In genomic region chr14:95507174-95507573, GRCh38 we compare ENCODE assay signal across 9 cellular contexts. TPM values are rescaled to one million over a fixed set of nuclear protein-coding genes. Genes with fewer than 3 reads are reported as not detected.
A peak's percentile ranks its signal among the peaks of the same experiment; 100 is the strongest.
DNase-seq lines count a peak whose midpoint lies in the region; ATAC-seq, FAIRE-seq and TF ChIP-seq lines count a peak whose summit lies in the region.
"Had no signal": no experiment of that assay in that cellular context is flagged by ENCODE, and none has a peak within 500 bp of the region (broad histone marks: within the 10 kb centered on the region; RNA-seq: fewer than 3 reads in every experiment).

No MANE protein-coding gene starts in this region.

- H3K27ac ChIP-seq in PC-3 (ENCODE audit: low read length) (peak overlapping the region; percentile 92), epithelial cell of prostate (peak overlapping the region; percentile 56), pancreas (peak overlapping the region in 1 of 4 donors; percentile 24), A673 (ENCODE audit: low read depth, low read length, poor library complexity, severe bottlenecking) (no peak overlapping the region)

- in situ Hi-C loops in G401 (cut with HindIII; ENCODE audit: low sequenced_read_pairs) = no loop called here

- no peaks in the 10 kb centered on the region for H4K20me1 ChIP-seq in PC-3 (ENCODE audit: low read length)

- WGBS in pancreas, 2 donors = 71 to 82% methylated on average over 8 of the region's 8 CpGs

- peak overlapping the region; percentile 76 for H3K4me2 ChIP-seq in PC-3 (ENCODE audit: low read length)

- intact Hi-C loops in PC-3 (cut with micrococcal nuclease) (loop anchor here (1.0 kb wide), 1 partner anchor 27 kb away; no protein-coding TSS in a partner anchor), pancreas (cut with DNase I) (no loop called here), A673 (cut with micrococcal nuclease; ENCODE audit: unreplicated experiment) (no loop called here)

- no peaks in the 10 kb centered on the region for H3K36me3 ChIP-seq in PC-3 (ENCODE audit: low read depth, low read length)
- no peaks in the 10 kb centered on the region for H3K36me3 ChIP-seq in pancreas
- H3K36me3 ChIP-seq in A673 (ENCODE audit: insufficient read depth, low read length, poor library complexity, severe bottlenecking) = no peaks in the 10 kb centered on the region

- POLR2A ChIA-PET in PC-3 (lab: Charles Lee; ENCODE audit: unreplicated experiment) = interaction anchor here (0.6 kb wide), 1 partner anchor 12 kb away, joined by 3 read pairs; no protein-coding TSS in a partner anchor
- POLR2A ChIA-PET in A673 (lab: Charles Lee; ENCODE audit: low non-redundant PET) = no interaction called here

- BruUV-seq in PC-3 (replicated peaks; lab: Mats Ljungman, UMichigan) = no TSS peak
- BruUV-seq in A673 (replicated peaks; lab: Mats Ljungman, UMichigan) = no TSS peak

- H3F3A ChIP-seq in PC-3 (ENCODE audit: low read length, unreplicated experiment) = no peaks in the 10 kb centered on the region

- no peaks in the 10 kb centered on the region for H3K79me2 ChIP-seq in PC-3 (ENCODE audit: low read length)

- H2AFZ ChIP-seq in PC-3 (ENCODE audit: low read length) = no peak overlapping the region

- H3K27me3 ChIP-seq in PC-3 (ENCODE audit: low read length) = no peaks in the 10 kb centered on the region
- no peaks in the 10 kb centered on the region for H3K27me3 ChIP-seq in pancreas
- no peaks in the 10 kb centered on the region for H3K27me3 ChIP-seq in A673 (replicated peaks; ENCODE audit: insufficient read depth, low read depth, low read length, poor library complexity)
- H3K27me3 ChIP-seq: dorsolateral prefrontal cortex had no signal

- TF ChIP-seq CTCF in PC-3 (conservative IDR thresholded peaks at IDR 0.05; ENCODE audit: low read depth, low read length) (no peak), pancreas (IDR thresholded peaks at IDR 0.05) (no peak), A673 (conservative IDR thresholded peaks at IDR 0.05; ENCODE audit: low read depth, low read length) (no peak)

- H3K4me1 ChIP-seq in PC-3 (ENCODE audit: insufficient read depth, low read length) (peaks cover 23% of the 10 kb centered on the region), pancreas (peaks cover 0 to 4% (median 0%) of the 10 kb centered on the region in 3 donors), A673 (ENCODE audit: insufficient read depth, low read length, poor library complexity, severe bottlenecking) (no peaks in the 10 kb centered on the region)

- FAIRE-seq in pancreas (lab: Jason Lieb, UNC) = no peak

- H3K4me3 ChIP-seq in PC-3 (ENCODE audit: low read length) (peak overlapping the region; percentile 28; the same call in 1 of the 2 replicates), pancreas (no peak overlapping the region), A673 (ENCODE audit: low read depth, low read length, poor library complexity, severe bottlenecking) (no peak overlapping the region)
- H3K4me3 ChIP-seq: dorsolateral prefrontal cortex had no signal

- peak overlapping the region; percentile 65 for H3K9ac ChIP-seq in PC-3 (ENCODE audit: low read length)

- CTCF ChIA-PET in PC-3 (lab: Charles Lee) = interaction anchor here (1.0 kb wide), 1 partner anchor 65 kb away, joined by 5 read pairs; no protein-coding TSS in a partner anchor
- CTCF ChIA-PET in A673 (lab: Charles Lee) = interaction anchor here (0.6 kb wide), 1 partner anchor 111 kb away, joined by 3 read pairs; no protein-coding TSS in a partner anchor

- no peaks in the 10 kb centered on the region for H3K9me2 ChIP-seq in PC-3 (replicated peaks; ENCODE audit: low read length)

- DNase-seq in CMK (ENCODE audit: low read depth) (peak; percentile 86), PC-3 (peak; percentile 98), epithelial cell of prostate (ENCODE audit: low read depth, low spot score) (peak; percentile 89), pancreas (peak in 2 of 6 donors; percentile 41 to 64), germinal center (ENCODE audit: low spot score) (no peak), A673 (ENCODE audit: low spot score) (no peak), G401 (ENCODE audit: low spot score) (no peak)
- DNase-seq in NK-92 treated with Interleukin-12 subunit alpha and Interleukin-12 subunit beta, amount 100 ng/mL, for 24 hours (lab: John Stamatoyannopoulos, UW) = no peak

- H3K9me3 ChIP-seq in PC-3 (ENCODE audit: low read length) = no peaks in the 10 kb centered on the region
- H3K9me3 ChIP-seq in pancreas = no peaks in the 10 kb centered on the region
- H3K9me3 ChIP-seq in A673 (ENCODE audit: low read depth, low read length, poor library complexity, severe bottlenecking) = no peaks in the 10 kb centered on the region

- ATAC-seq in PC-3 (peak; percentile 89), pancreas (peak; percentile 70 to 81 (median 78))

RNA-seq across cellular contexts. Expression of gene SYNE3, which starts 9.3 kb away (rescaled TPM):
- total RNA-seq in PC-3 (2014; rRNA removed) (1.2 and 3.5 TPM in 2 replicates), pancreas (1 to 10 TPM in 5 of 6 donors, under 1 TPM in 1; 0.98 to 4.5 (median 2.5) TPM), A673 (2021) (6.3 and 6.4 TPM in 2 replicates)
- polyA plus RNA-seq in pancreas = 1 to 10 TPM in 1 of 2 donors, under 1 TPM in 1; 0.54 to 1.5 TPM
- 0.55 and 2.4 TPM in 2 replicates for total RNA-seq in G401 (2014; rRNA removed; shearing (Covaris generic))

RNA-seq across cellular contexts. Expression of gene GLRX5, which starts 27.7 kb away (rescaled TPM):
- 60.0 and 64.3 TPM in 2 replicates for total RNA-seq in PC-3 (2014; rRNA removed)
- total RNA-seq in pancreas = 10 to 100 TPM in 4 of 6 donors, 1 to 10 TPM in 2; 8.8 to 16.6 (median 12.8) TPM
- 10 to 100 TPM; 15.1 to 22.9 TPM for polyA plus RNA-seq in pancreas
- 63.5 and 68.8 TPM in 2 replicates for total RNA-seq in A673 (2021)
- total RNA-seq in G401 (2014; rRNA removed; shearing (Covaris generic)) = 104 and 105 TPM in 2 replicates

Comparison
In these comparisons a context has a peak if more than half of its experiments do, and no peak if none do; other contexts are left out.
1. DNase-seq: peak in CMK (single experiment), PC-3 (single experiment) and epithelial cell of prostate (single experiment); none in germinal center (single experiment), NK-92 treated with Interleukin-12 subunit alpha and Interleukin-12 subunit beta, amount 100 ng/mL, for 24 hours (single experiment), A673 (single experiment) and G401 (single experiment).